17 cellular contexts compared by ENCODE assay signal in genomic region chr15:93759626-93760025, GRCh38.
DNase-seq lines count a peak whose midpoint lies in the region; ATAC-seq and TF ChIP-seq lines count a peak whose summit lies in the region.
"Had no signal": no experiment of that assay in that cellular context is flagged by ENCODE, and none has a peak within 500 bp of the region (broad histone marks: within the 10 kb centered on the region; RNA-seq: fewer than 3 reads in every experiment).

No MANE protein-coding gene starts in this region.

- H3K27me3 ChIP-seq in GM23248 (replicated peaks; ENCODE audit: insufficient read depth) (no peaks in the 10 kb centered on the region), foreskin keratinocyte (no peaks in the 10 kb centered on the region), left ventricle myocardium inferior (ENCODE audit: low read depth) (peaks cover 9% of the 10 kb centered on the region), A673 (replicated peaks; ENCODE audit: insufficient read depth, low read depth, low read length, poor library complexity) (no peaks in the 10 kb centered on the region)
- H3K27me3 ChIP-seq: BLaER1 had no signal

- 25 to 31% methylated on average over 3 of the region's 3 CpGs for WGBS in GM23248 (ENCODE audit: low coverage in 1 of 2, low lambda C conversion rate in 2 of 2, missing lambda C conversion rate in 2 of 2), 2 experiments

- no peaks in the 10 kb centered on the region for H3K4me1 ChIP-seq in GM23248 (ENCODE audit: insufficient read depth)
- H3K4me1 ChIP-seq in foreskin keratinocyte: no peaks in the 10 kb centered on the region
- no peaks in the 10 kb centered on the region for H3K4me1 ChIP-seq in left ventricle myocardium inferior
- no peaks in the 10 kb centered on the region for H3K4me1 ChIP-seq in A673 (ENCODE audit: insufficient read depth, low read length, poor library complexity, severe bottlenecking)
- H3K4me1 ChIP-seq: A549, BLaER1, Caco-2 had no signal

- no peak overlapping the region for H3K27ac Mint-ChIP-seq in stimulated activated memory B cell treated with anti-CD40 and anti-IgM and Interleukin-4, amounts not matched to agents 10 μg/mL and 1 μg/mL and 100 μg/mL, for 72 hours

- no TSS peak for BruUV-seq in A673 (replicated peaks; lab: Mats Ljungman, UMichigan)

- no peaks in the 10 kb centered on the region for H3F3A ChIP-seq in GM23248 (ENCODE audit: insufficient read depth)

- no peaks in the 10 kb centered on the region for H3K4me1 Mint-ChIP-seq in stimulated activated memory B cell treated with anti-CD40 and anti-IgM and Interleukin-4, amounts not matched to agents 10 μg/mL and 1 μg/mL and 100 μg/mL, for 72 hours
- H3K4me1 Mint-ChIP-seq: CD8-positive, alpha-beta memory T cell had no signal

- H3K4me3 Mint-ChIP-seq in stimulated activated memory B cell treated with anti-CD40 and anti-IgM and Interleukin-4, amounts not matched to agents 10 μg/mL and 1 μg/mL and 100 μg/mL, for 72 hours: no peak overlapping the region
- H3K4me3 Mint-ChIP-seq: CD8-positive, alpha-beta memory T cell had no signal

- no peak overlapping the region for H3K9ac ChIP-seq in GM23248
- H3K9ac ChIP-seq: BLaER1 had no signal

- no peaks in the 10 kb centered on the region for H4K20me1 ChIP-seq in GM23248 (ENCODE audit: insufficient read depth)
- H4K20me1 ChIP-seq: BLaER1 had no signal

- DNase-seq in GM23248 (peak; percentile 20), astrocyte of the hippocampus (ENCODE audit: low read depth, low spot score) (peak; percentile 54), foreskin keratinocyte (peak in 1 of 2 donors; percentile 37), left ventricle myocardium inferior (no peak), A673 (ENCODE audit: low spot score) (no peak)
- DNase-seq: AML-193; Caco-2; CD8-positive, alpha-beta memory T cell; DND-41; GF-D8 had no signal

- in situ Hi-C loops in GM23248 (cut with MboI): no loop called here

- POLR2A ChIA-PET in A673 (lab: Charles Lee; ENCODE audit: low non-redundant PET): no interaction called here

- intact Hi-C loops in left ventricle myocardium inferior (cut with micrococcal nuclease): no loop called here
- intact Hi-C loops in A673 (cut with micrococcal nuclease; ENCODE audit: unreplicated experiment): no loop called here

- H3K9me2 ChIP-seq in GM23248 (ENCODE audit: insufficient read depth): no peaks in the 10 kb centered on the region

- no peak overlapping the region for H3K4me3 ChIP-seq in GM23248
- H3K4me3 ChIP-seq in left ventricle myocardium inferior: no peak overlapping the region
- H3K4me3 ChIP-seq in A673 (ENCODE audit: low read depth, low read length, poor library complexity, severe bottlenecking): no peak overlapping the region
- H3K4me3 ChIP-seq: A549, BLaER1, K562 had no signal

- no peak overlapping the region for H2AFZ ChIP-seq in GM23248

- H3K27me3 Mint-ChIP-seq in stimulated activated memory B cell treated with anti-CD40 and anti-IgM and Interleukin-4, amounts not matched to agents 10 μg/mL and 1 μg/mL and 100 μg/mL, for 72 hours: no peaks in the 10 kb centered on the region

- no peak overlapping the region for H3K27ac ChIP-seq in GM23248
- no peak overlapping the region for H3K27ac ChIP-seq in foreskin keratinocyte
- no peak overlapping the region for H3K27ac ChIP-seq in left ventricle myocardium inferior (replicated peaks)
- H3K27ac ChIP-seq in A673 (ENCODE audit: low read depth, low read length, poor library complexity, severe bottlenecking): no peak overlapping the region
- H3K27ac ChIP-seq: A549, BLaER1, HL-60 had no signal

- TF ChIP-seq CTCF in foreskin keratinocyte (conservative IDR thresholded peaks at IDR 0.05) (no peak), left ventricle myocardium inferior (IDR thresholded peaks at IDR 0.05; ENCODE audit: borderline replicate concordance) (no peak), A673 (conservative IDR thresholded peaks at IDR 0.05; ENCODE audit: low read depth, low read length) (no peak)

- no peaks in the 10 kb centered on the region for H3K36me3 Mint-ChIP-seq in stimulated activated memory B cell treated with anti-CD40 and anti-IgM and Interleukin-4, amounts not matched to agents 10 μg/mL and 1 μg/mL and 100 μg/mL, for 72 hours
- H3K36me3 Mint-ChIP-seq: CD8-positive, alpha-beta memory T cell had no signal

- no peaks in the 10 kb centered on the region for H3K9me3 ChIP-seq in GM23248 (ENCODE audit: low read depth)
- peaks cover 21% of the 10 kb centered on the region for H3K9me3 ChIP-seq in left ventricle myocardium inferior (replicated peaks)
- no peaks in the 10 kb centered on the region for H3K9me3 ChIP-seq in A673 (ENCODE audit: low read depth, low read length, poor library complexity, severe bottlenecking)
- H3K9me3 ChIP-seq: Caco-2 had no signal

- no peaks in the 10 kb centered on the region for H3K79me2 ChIP-seq in GM23248 (ENCODE audit: insufficient read depth)

- peak; percentile 59 for ATAC-seq in foreskin keratinocyte
- no peak for ATAC-seq in stimulated activated memory B cell treated with anti-CD40 and anti-IgM and Interleukin-4, amounts not matched to agents 10 μg/mL and 1 μg/mL and 100 μg/mL, for 72 hours
- ATAC-seq in GM19467 (IDR thresholded peaks at IDR 0.05; ENCODE audit: unreplicated experiment): no peak
- ATAC-seq: A549, HCT116, K562 had no signal

- H3K36me3 ChIP-seq in GM23248 (ENCODE audit: low read depth) (no peaks in the 10 kb centered on the region), left ventricle myocardium inferior (no peaks in the 10 kb centered on the region), A673 (ENCODE audit: insufficient read depth, low read length, poor library complexity, severe bottlenecking) (no peaks in the 10 kb centered on the region)
- H3K36me3 ChIP-seq: BLaER1 had no signal

- no peak overlapping the region for H3K4me2 ChIP-seq in GM23248 (ENCODE audit: unreplicated experiment)
- H3K4me2 ChIP-seq: A549, BLaER1 had no signal

- CTCF ChIA-PET in A673 (lab: Charles Lee): no interaction called here

- peaks cover 11% of the 10 kb centered on the region for H3K9me3 Mint-ChIP-seq in stimulated activated memory B cell treated with anti-CD40 and anti-IgM and Interleukin-4, amounts not matched to agents 10 μg/mL and 1 μg/mL and 100 μg/mL, for 72 hours

Comparison
In these comparisons a context has a peak if more than half of its experiments do, and no peak if none do; other contexts are left out.
1. DNase-seq: peak in GM23248 (single experiment) and astrocyte of the hippocampus (single experiment); none in left ventricle myocardium inferior (single experiment) and A673 (single experiment).